In the genomic region with DNA sequence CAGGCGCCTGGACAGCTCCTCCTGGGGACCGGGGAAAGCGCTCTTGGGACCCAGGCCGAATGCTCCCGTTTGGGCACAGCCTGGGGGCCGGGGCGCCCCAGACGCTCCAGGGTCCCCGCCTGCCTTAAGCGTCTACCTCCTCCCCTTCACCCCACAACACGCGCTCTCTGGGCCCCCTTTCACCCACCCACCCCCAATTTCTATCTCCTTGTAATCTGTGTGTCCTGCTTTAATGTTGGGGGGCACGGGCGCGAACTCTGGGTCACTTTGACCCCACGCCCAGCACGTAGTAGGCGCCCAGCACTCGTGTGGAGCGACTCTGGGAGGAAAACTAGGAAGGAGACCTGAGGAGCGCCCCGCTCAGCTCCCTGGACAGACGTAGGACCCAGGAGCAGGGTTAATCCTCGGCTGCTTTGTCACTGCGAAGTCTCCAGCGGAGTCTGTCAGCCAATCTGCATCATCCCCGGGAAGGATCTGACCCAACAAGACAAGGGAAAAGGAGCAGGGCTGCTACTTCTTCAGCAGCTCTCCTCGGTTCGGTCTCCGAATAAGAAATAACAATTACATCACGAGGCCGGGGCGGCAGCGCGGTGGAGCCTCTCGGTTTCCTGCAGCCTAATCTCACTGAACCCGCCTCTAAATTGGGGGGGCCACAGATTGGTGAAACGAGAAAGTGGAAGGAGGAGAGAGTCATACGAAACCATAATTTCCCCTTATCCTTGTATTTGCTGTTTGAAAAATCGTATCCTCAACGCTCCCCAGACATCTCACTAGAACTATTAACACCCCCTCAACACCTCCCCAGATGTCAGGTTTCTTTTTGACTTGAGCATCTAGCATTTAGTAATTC, we compare ENCODE assay signal across 1 cellular context.
TF ChIP-seq lines count a peak whose summit lies in the region.

No MANE protein-coding gene starts in this region.

TF ChIP-seq in GM12878, 131 proteins besides CTCF, POLR2A, EP300 and RAD21 (continued from another document and continues in another):
- TF ChIP-seq, protein P1, sequence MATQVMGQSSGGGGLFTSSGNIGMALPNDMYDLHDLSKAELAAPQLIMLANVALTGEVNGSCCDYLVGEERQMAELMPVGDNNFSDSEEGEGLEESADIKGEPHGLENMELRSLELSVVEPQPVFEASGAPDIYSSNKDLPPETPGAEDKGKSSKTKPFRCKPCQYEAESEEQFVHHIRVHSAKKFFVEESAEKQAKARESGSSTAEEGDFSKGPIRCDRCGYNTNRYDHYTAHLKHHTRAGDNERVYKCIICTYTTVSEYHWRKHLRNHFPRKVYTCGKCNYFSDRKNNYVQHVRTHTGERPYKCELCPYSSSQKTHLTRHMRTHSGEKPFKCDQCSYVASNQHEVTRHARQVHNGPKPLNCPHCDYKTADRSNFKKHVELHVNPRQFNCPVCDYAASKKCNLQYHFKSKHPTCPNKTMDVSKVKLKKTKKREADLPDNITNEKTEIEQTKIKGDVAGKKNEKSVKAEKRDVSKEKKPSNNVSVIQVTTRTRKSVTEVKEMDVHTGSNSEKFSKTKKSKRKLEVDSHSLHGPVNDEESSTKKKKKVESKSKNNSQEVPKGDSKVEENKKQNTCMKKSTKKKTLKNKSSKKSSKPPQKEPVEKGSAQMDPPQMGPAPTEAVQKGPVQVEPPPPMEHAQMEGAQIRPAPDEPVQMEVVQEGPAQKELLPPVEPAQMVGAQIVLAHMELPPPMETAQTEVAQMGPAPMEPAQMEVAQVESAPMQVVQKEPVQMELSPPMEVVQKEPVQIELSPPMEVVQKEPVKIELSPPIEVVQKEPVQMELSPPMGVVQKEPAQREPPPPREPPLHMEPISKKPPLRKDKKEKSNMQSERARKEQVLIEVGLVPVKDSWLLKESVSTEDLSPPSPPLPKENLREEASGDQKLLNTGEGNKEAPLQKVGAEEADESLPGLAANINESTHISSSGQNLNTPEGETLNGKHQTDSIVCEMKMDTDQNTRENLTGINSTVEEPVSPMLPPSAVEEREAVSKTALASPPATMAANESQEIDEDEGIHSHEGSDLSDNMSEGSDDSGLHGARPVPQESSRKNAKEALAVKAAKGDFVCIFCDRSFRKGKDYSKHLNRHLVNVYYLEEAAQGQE (IDR thresholded peaks at IDR 0.05; ENCODE audit: low read depth, low read length), result peak; percentile 56; the same call in 1 of the 2 replicates
- TF ChIP-seq ZZZ3 (IDR thresholded peaks at IDR 0.05; ENCODE audit: control insufficient read depth, insufficient read length, low read depth) (no peak), KLF5 (IDR thresholded peaks at IDR 0.05; ENCODE audit: partially characterized antibody) (no peak), TCF7 (IDR thresholded peaks at IDR 0.05; ENCODE audit: borderline replicate concordance) (no peak), ZNF217 (IDR thresholded peaks at IDR 0.05) (no peak), MEF2B (IDR thresholded peaks at IDR 0.05; ENCODE audit: partially characterized antibody, poor library complexity, severe bottlenecking) (no peak), SMC3 (IDR thresholded peaks at IDR 0.05; ENCODE audit: borderline replicate concordance, low read length) (no peak), USF1 (IDR thresholded peaks at IDR 0.05; ENCODE audit: borderline replicate concordance, extremely low read length, insufficient read depth, low read depth, low read length) (no peak), FOXM1 (IDR thresholded peaks at IDR 0.05; ENCODE audit: low read depth, low read length) (no peak), NKRF (conservative IDR thresholded peaks at IDR 0.05) (no peak), POLR2AphosphoS5 (IDR thresholded peaks at IDR 0.05; ENCODE audit: low read length) (peak; percentile 71), CEBPB (IDR thresholded peaks at IDR 0.05; ENCODE audit: borderline replicate concordance in 1 of 2, low read depth in 2 of 2, low read length in 2 of 2) (no peak), RB1 (IDR thresholded peaks at IDR 0.05; ENCODE audit: borderline replicate concordance) (no peak), SREBF1 (IDR thresholded peaks at IDR 0.05; ENCODE audit: low read length) (no peak), MXI1 (IDR thresholded peaks at IDR 0.05; ENCODE audit: low read depth, low read length) (peak; percentile 28; the same call in 1 of the 2 replicates), CHD1 (IDR thresholded peaks at IDR 0.05; ENCODE audit: low read depth, low read length) (no peak), ZBTB4 (CRISPR knock-in tag; IDR thresholded peaks at IDR 0.05) (no peak), CHD2 (IDR thresholded peaks at IDR 0.05; ENCODE audit: borderline replicate concordance, low read depth, low read length) (no peak), RUNX3 (IDR thresholded peaks at IDR 0.05; ENCODE audit: low read length) (peak; percentile 37; the same call in 1 of the 2 replicates), HDGF (IDR thresholded peaks at IDR 0.05) (no peak), SUZ12 (IDR thresholded peaks at IDR 0.05; ENCODE audit: unreplicated experiment) (no peak), NR2F1 (conservative IDR thresholded peaks at IDR 0.05) (no peak), RELA (IDR thresholded peaks at IDR 0.05; ENCODE audit: borderline replicate concordance, partially characterized antibody) (no peak), NR2C1 (IDR thresholded peaks at IDR 0.05) (no peak), PBX3 (IDR thresholded peaks at IDR 0.05; ENCODE audit: insufficient replicate concordance, low read depth, low read length) (no peak), SIN3A (IDR thresholded peaks at IDR 0.05; ENCODE audit: low read depth, low read length) (no peak), MEF2A (IDR thresholded peaks at IDR 0.05; ENCODE audit: insufficient read depth, low read depth, low read length) (no peak), ASH2L (IDR thresholded peaks at IDR 0.05; ENCODE audit: borderline replicate concordance, low read depth) (no peak), TCF12 (IDR thresholded peaks at IDR 0.05; ENCODE audit: low read depth, low read length) (0 out of 2 replicates have a peak, but pooled peaks have one; percentile 24)
- TF ChIP-seq, protein P2, sequence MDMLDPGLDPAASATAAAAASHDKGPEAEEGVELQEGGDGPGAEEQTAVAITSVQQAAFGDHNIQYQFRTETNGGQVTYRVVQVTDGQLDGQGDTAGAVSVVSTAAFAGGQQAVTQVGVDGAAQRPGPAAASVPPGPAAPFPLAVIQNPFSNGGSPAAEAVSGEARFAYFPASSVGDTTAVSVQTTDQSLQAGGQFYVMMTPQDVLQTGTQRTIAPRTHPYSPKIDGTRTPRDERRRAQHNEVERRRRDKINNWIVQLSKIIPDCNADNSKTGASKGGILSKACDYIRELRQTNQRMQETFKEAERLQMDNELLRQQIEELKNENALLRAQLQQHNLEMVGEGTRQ (IDR thresholded peaks at IDR 0.05; ENCODE audit: borderline replicate concordance, low read depth, low read length), result no peak
- TF ChIP-seq, protein P3, sequence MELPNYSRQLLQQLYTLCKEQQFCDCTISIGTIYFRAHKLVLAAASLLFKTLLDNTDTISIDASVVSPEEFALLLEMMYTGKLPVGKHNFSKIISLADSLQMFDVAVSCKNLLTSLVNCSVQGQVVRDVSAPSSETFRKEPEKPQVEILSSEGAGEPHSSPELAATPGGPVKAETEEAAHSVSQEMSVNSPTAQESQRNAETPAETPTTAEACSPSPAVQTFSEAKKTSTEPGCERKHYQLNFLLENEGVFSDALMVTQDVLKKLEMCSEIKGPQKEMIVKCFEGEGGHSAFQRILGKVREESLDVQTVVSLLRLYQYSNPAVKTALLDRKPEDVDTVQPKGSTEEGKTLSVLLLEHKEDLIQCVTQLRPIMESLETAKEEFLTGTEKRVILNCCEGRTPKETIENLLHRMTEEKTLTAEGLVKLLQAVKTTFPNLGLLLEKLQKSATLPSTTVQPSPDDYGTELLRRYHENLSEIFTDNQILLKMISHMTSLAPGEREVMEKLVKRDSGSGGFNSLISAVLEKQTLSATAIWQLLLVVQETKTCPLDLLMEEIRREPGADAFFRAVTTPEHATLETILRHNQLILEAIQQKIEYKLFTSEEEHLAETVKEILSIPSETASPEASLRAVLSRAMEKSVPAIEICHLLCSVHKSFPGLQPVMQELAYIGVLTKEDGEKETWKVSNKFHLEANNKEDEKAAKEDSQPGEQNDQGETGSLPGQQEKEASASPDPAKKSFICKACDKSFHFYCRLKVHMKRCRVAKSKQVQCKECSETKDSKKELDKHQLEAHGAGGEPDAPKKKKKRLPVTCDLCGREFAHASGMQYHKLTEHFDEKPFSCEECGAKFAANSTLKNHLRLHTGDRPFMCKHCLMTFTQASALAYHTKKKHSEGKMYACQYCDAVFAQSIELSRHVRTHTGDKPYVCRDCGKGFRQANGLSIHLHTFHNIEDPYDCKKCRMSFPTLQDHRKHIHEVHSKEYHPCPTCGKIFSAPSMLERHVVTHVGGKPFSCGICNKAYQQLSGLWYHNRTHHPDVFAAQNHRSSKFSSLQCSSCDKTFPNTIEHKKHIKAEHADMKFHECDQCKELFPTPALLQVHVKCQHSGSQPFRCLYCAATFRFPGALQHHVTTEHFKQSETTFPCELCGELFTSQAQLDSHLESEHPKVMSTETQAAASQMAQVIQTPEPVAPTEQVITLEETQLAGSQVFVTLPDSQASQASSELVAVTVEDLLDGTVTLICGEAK (IDR thresholded peaks at IDR 0.05; ENCODE audit: borderline replicate concordance), result no peak
- TF ChIP-seq, protein P4, sequence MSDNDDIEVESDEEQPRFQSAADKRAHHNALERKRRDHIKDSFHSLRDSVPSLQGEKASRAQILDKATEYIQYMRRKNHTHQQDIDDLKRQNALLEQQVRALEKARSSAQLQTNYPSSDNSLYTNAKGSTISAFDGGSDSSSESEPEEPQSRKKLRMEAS (IDR thresholded peaks at IDR 0.05; ENCODE audit: low read depth, low read length), result no peak
- TF ChIP-seq, protein P5, sequence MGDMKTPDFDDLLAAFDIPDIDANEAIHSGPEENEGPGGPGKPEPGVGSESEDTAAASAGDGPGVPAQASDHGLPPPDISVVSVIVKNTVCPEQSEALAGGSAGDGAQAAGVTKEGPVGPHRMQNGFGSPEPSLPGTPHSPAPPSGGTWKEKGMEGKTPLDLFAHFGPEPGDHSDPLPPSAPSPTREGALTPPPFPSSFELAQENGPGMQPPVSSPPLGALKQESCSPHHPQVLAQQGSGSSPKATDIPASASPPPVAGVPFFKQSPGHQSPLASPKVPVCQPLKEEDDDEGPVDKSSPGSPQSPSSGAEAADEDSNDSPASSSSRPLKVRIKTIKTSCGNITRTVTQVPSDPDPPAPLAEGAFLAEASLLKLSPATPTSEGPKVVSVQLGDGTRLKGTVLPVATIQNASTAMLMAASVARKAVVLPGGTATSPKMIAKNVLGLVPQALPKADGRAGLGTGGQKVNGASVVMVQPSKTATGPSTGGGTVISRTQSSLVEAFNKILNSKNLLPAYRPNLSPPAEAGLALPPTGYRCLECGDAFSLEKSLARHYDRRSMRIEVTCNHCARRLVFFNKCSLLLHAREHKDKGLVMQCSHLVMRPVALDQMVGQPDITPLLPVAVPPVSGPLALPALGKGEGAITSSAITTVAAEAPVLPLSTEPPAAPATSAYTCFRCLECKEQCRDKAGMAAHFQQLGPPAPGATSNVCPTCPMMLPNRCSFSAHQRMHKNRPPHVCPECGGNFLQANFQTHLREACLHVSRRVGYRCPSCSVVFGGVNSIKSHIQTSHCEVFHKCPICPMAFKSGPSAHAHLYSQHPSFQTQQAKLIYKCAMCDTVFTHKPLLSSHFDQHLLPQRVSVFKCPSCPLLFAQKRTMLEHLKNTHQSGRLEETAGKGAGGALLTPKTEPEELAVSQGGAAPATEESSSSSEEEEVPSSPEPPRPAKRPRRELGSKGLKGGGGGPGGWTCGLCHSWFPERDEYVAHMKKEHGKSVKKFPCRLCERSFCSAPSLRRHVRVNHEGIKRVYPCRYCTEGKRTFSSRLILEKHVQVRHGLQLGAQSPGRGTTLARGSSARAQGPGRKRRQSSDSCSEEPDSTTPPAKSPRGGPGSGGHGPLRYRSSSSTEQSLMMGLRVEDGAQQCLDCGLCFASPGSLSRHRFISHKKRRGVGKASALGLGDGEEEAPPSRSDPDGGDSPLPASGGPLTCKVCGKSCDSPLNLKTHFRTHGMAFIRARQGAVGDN (IDR thresholded peaks at IDR 0.05), result no peak
